17 cellular contexts compared by ENCODE assay signal in the genomic region with DNA sequence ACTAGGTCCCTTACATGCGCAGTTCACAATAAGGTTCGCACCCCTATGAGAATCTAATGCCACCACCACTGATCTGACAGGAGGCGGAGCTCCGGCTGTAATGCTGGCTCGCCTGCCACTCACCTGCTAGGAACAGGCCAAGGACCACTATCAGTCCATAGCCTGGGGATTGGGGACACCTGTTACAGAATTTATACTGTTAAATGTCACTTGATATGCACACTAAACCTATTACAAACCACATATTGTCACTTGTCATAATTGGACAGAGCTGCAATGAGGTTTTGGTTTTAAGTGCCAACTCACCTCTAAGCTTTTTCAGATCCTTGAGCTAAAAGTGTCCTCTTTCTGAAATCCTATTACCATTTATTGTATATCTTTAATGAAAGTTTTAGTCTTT.
DNase-seq lines count a peak whose midpoint lies in the region; ATAC-seq, FAIRE-seq and TF ChIP-seq lines count a peak whose summit lies in the region.
"Had no signal": no experiment of that assay in that cellular context is flagged by ENCODE, and none has a peak within 500 bp of the region (broad histone marks: within the 10 kb centered on the region; RNA-seq: fewer than 3 reads in every experiment).

No MANE protein-coding gene starts in this region.

- peak; percentile 57 for FAIRE-seq in H54 (lab: Jason Lieb, UNC)
- FAIRE-seq: HepG2 had no signal

- intact Hi-C loops in Right ventricle myocardium superior (cut with DNase I) = no loop called here
- intact Hi-C loops in activated CD4-positive, alpha-beta memory T cell treated with anti-CD3 and anti-CD28 coated beads for 36 hours (cut with micrococcal nuclease) = loop anchor here (2.0 kb wide), 1 partner anchor 923 kb away; no protein-coding TSS in a partner anchor

- no peaks in the 10 kb centered on the region for H3K27me3 ChIP-seq in right atrium auricular region
- H3K27me3 ChIP-seq in WERI-Rb-1 (ENCODE audit: insufficient read depth, low read depth, severe bottlenecking) = no peaks in the 10 kb centered on the region
- H3K27me3 ChIP-seq: BLaER1 had no signal

- no peak for TF ChIP-seq CTCF in right atrium auricular region (IDR thresholded peaks at IDR 0.05)
- TF ChIP-seq CTCF in WERI-Rb-1 (IDR thresholded peaks at IDR 0.05; ENCODE audit: low read depth, low read length) = no peak

- peaks cover 0 to 18% of the 10 kb centered on the region in 2 donors for H3K4me1 ChIP-seq in right atrium auricular region
- H3K4me1 ChIP-seq: BLaER1 had no signal

- H3K27ac ChIP-seq in right atrium auricular region (no peak overlapping the region), WERI-Rb-1 (no peak overlapping the region)
- H3K27ac ChIP-seq: BLaER1 had no signal

- no peaks in the 10 kb centered on the region for H3K9me3 Mint-ChIP-seq in activated naive CD8-positive, alpha-beta T cell treated with anti-CD3 and anti-CD28 coated beads, Interleukin-2, amount 50 U/mL, for 24 hours
- H3K9me3 Mint-ChIP-seq in activated CD4-positive, alpha-beta memory T cell treated with anti-CD3 and anti-CD28 coated beads for 36 hours = peaks cover under 1% of the 10 kb centered on the region
- H3K9me3 Mint-ChIP-seq: CD14-positive monocyte, H9 had no signal

- H3K36me3 Mint-ChIP-seq in activated naive CD8-positive, alpha-beta T cell treated with anti-CD3 and anti-CD28 coated beads, Interleukin-2, amount 50 U/mL, for 24 hours (ENCODE audit: low read depth) = peaks cover under 1% of the 10 kb centered on the region
- H3K36me3 Mint-ChIP-seq in activated CD4-positive, alpha-beta memory T cell treated with anti-CD3 and anti-CD28 coated beads for 36 hours = peaks cover 3% of the 10 kb centered on the region
- H3K36me3 Mint-ChIP-seq: CD14-positive monocyte had no signal

- DNase-seq in Right ventricle myocardium superior (peak; percentile 34), right atrium auricular region (ENCODE audit: low spot score) (no peak), H54 (ENCODE audit: insufficient read length, low spot score) (no peak), WERI-Rb-1 (peak; percentile 6)
- DNase-seq in activated naive CD8-positive, alpha-beta T cell treated with anti-CD3 and anti-CD28 coated beads, Interleukin-2, amount 50 U/mL, for 24 hours = no peak
- DNase-seq in activated CD4-positive, alpha-beta memory T cell treated with anti-CD3 and anti-CD28 coated beads for 36 hours = no peak
- DNase-seq: 8988T; Calu3; CD4-positive, alpha-beta memory T cell; DMS79 treated with DMSO at 0.1 percent for 48 hours; GF-D8; GOT3; H9 had no signal

- H3K4me3 ChIP-seq in right atrium auricular region = no peak overlapping the region
- no peak overlapping the region for H3K4me3 ChIP-seq in WERI-Rb-1 (ENCODE audit: low read depth, low read length)
- H3K4me3 ChIP-seq: BLaER1 had no signal

- H3K4me3 Mint-ChIP-seq in activated naive CD8-positive, alpha-beta T cell treated with anti-CD3 and anti-CD28 coated beads, Interleukin-2, amount 50 U/mL, for 24 hours = no peak overlapping the region
- H3K4me3 Mint-ChIP-seq in activated CD4-positive, alpha-beta memory T cell treated with anti-CD3 and anti-CD28 coated beads for 36 hours = no peak overlapping the region
- H3K4me3 Mint-ChIP-seq: CD14-positive monocyte; CD4-positive, alpha-beta memory T cell; H9 had no signal

- TF ChIP-seq POLR2A in H54 (IDR thresholded peaks at IDR 0.05; ENCODE audit: low read depth, low read length) = no peak

- H3K27me3 Mint-ChIP-seq in activated naive CD8-positive, alpha-beta T cell treated with anti-CD3 and anti-CD28 coated beads, Interleukin-2, amount 50 U/mL, for 24 hours = no peaks in the 10 kb centered on the region
- no peaks in the 10 kb centered on the region for H3K27me3 Mint-ChIP-seq in activated CD4-positive, alpha-beta memory T cell treated with anti-CD3 and anti-CD28 coated beads for 36 hours
- H3K27me3 Mint-ChIP-seq: CD4-positive, alpha-beta memory T cell had no signal

- no peaks in the 10 kb centered on the region for H3K36me3 ChIP-seq in right atrium auricular region
- no peaks in the 10 kb centered on the region for H3K36me3 ChIP-seq in WERI-Rb-1
- H3K36me3 ChIP-seq: BLaER1 had no signal

- no peak overlapping the region for H3K27ac Mint-ChIP-seq in activated naive CD8-positive, alpha-beta T cell treated with anti-CD3 and anti-CD28 coated beads, Interleukin-2, amount 50 U/mL, for 24 hours
- H3K27ac Mint-ChIP-seq in activated CD4-positive, alpha-beta memory T cell treated with anti-CD3 and anti-CD28 coated beads for 36 hours = no peak overlapping the region
- H3K27ac Mint-ChIP-seq: CD14-positive monocyte; CD4-positive, alpha-beta memory T cell; H9 had no signal

- H3K4me1 Mint-ChIP-seq in activated naive CD8-positive, alpha-beta T cell treated with anti-CD3 and anti-CD28 coated beads, Interleukin-2, amount 50 U/mL, for 24 hours = peaks cover 14% of the 10 kb centered on the region
- H3K4me1 Mint-ChIP-seq in activated CD4-positive, alpha-beta memory T cell treated with anti-CD3 and anti-CD28 coated beads for 36 hours (ENCODE audit: low read depth) = peaks cover 16% of the 10 kb centered on the region

- ATAC-seq in Right ventricle myocardium superior (ENCODE audit: poor library complexity) (no peak), HG02840 (IDR thresholded peaks at IDR 0.05; ENCODE audit: low FRiP score, unreplicated experiment) (no peak)
- ATAC-seq in activated naive CD8-positive, alpha-beta T cell treated with anti-CD3 and anti-CD28 coated beads, Interleukin-2, amount 50 U/mL, for 24 hours = no peak
- ATAC-seq: HepG2 had no signal

- H3K9me3 ChIP-seq in right atrium auricular region = no peaks in the 10 kb centered on the region
- H3K9me3 ChIP-seq in WERI-Rb-1 (ENCODE audit: severe bottlenecking) = no peaks in the 10 kb centered on the region
- H3K9me3 ChIP-seq: BLaER1 had no signal

- POLR2A ChIA-PET in activated CD4-positive, alpha-beta memory T cell treated with anti-CD3 and anti-CD28 coated beads for 36 hours (lab: Charles Lee) = no interaction called here

- CTCF ChIA-PET in activated CD4-positive, alpha-beta memory T cell treated with anti-CD3 and anti-CD28 coated beads for 36 hours (lab: Charles Lee) = interaction anchor here (0.6 kb wide), 1 partner anchor 1345 kb away, joined by 3 read pairs; no protein-coding TSS in a partner anchor

Comparison
In these comparisons a context has a peak if more than half of its experiments do, and no peak if none do; other contexts are left out.
1. DNase-seq: peak in Right ventricle myocardium superior (single experiment) and WERI-Rb-1 (single experiment); none in right atrium auricular region (single experiment), H54 (single experiment), activated naive CD8-positive, alpha-beta T cell treated with anti-CD3 and anti-CD28 coated beads, Interleukin-2, amount 50 U/mL, for 24 hours (single experiment) and activated CD4-positive, alpha-beta memory T cell treated with anti-CD3 and anti-CD28 coated beads for 36 hours (single experiment).